ENCODE assay signal across 3 cellular contexts in genomic region chr14:101340556-101340955, GRCh38.
"Had no signal": no experiment of that assay in that cellular context is flagged by ENCODE, and none has a peak within 500 bp of the region (broad histone marks: within the 10 kb centered on the region; RNA-seq: fewer than 3 reads in every experiment).

No MANE protein-coding gene starts in this region.

- H3K4me3 ChIP-seq: GM12878 had no signal

- DNase-seq: GDM1, GF-D8 had no signal

- ATAC-seq: GM12878 had no signal
